Comparison of ENCODE assay signal across 22 cellular contexts in genomic region chr11:69792611-69793010, GRCh38. TPM values are rescaled to one million over a fixed set of nuclear protein-coding genes. Genes with fewer than 3 reads are reported as not detected.
DNase-seq lines count a peak whose midpoint lies in the region; ATAC-seq, FAIRE-seq and TF ChIP-seq lines count a peak whose summit lies in the region.
"Had no signal": no experiment of that assay in that cellular context is flagged by ENCODE, and none has a peak within 500 bp of the region (broad histone marks: within the 10 kb centered on the region; RNA-seq: fewer than 3 reads in every experiment).

No MANE protein-coding gene starts in this region.

- H2BK120ac ChIP-seq in H1 (replicated peaks; ENCODE audit: low read depth, low read length), result no peak overlapping the region

- TF ChIP-seq RAD21 in H1 (IDR thresholded peaks at IDR 0.05 in 1 of 2, conservative IDR thresholded peaks at IDR 0.05 in 1 of 2; ENCODE audit: low read depth in 2 of 2, low read length in 2 of 2), result no peak

- TF ChIP-seq POLR2A in H1 (IDR thresholded peaks at IDR 0.05; ENCODE audit: control extremely low read depth in 1 of 2, low read depth in 2 of 2, low read length in 2 of 2), result no peak
- no peak for TF ChIP-seq POLR2A in gastroesophageal sphincter (IDR thresholded peaks at IDR 0.05)

- H3K9me3 Mint-ChIP-seq in nephron progenitor cell, result peaks cover 3% of the 10 kb centered on the region
- no peaks in the 10 kb centered on the region for H3K9me3 Mint-ChIP-seq in activated naive CD4-positive, alpha-beta T cell treated with anti-CD3 and anti-CD28 coated beads, Interleukin-2, amount 10 ng/mL, durations not matched to agents 7 days and 5 days
- H3K9me3 Mint-ChIP-seq: CD4-positive, alpha-beta T cell; CD8-positive, alpha-beta T cell had no signal

- H3K4me1 Mint-ChIP-seq in nephron progenitor cell, result peaks cover 43% of the 10 kb centered on the region
- no peaks in the 10 kb centered on the region for H3K4me1 Mint-ChIP-seq in activated naive CD4-positive, alpha-beta T cell treated with anti-CD3 and anti-CD28 coated beads, Interleukin-2, amount 10 ng/mL, durations not matched to agents 7 days and 5 days

- H3K56ac ChIP-seq in H1 (replicated peaks; ENCODE audit: insufficient read length, low read depth, low read length), result no peak overlapping the region

- no peak overlapping the region for H3K4ac ChIP-seq in H1 (replicated peaks; ENCODE audit: insufficient read length, low read depth, low read length)

- H3K23me2 ChIP-seq in H1 (ENCODE audit: low read depth, low read length), result no peaks in the 10 kb centered on the region

- no peak overlapping the region for H3K4me3 Mint-ChIP-seq in nephron progenitor cell
- no peak overlapping the region for H3K4me3 Mint-ChIP-seq in activated naive CD4-positive, alpha-beta T cell treated with anti-CD3 and anti-CD28 coated beads, Interleukin-2, amount 10 ng/mL, durations not matched to agents 7 days and 5 days
- H3K4me3 Mint-ChIP-seq: CD4-positive, alpha-beta T cell; CD8-positive, alpha-beta T cell had no signal

- H3K4me3 ChIP-seq in BLaER1 treated with 17β-estradiol and CSF1 and Interleukin-3, amounts not matched to agents 10 nM and 100 nM, result no peak overlapping the region
- no peak overlapping the region for H3K4me3 ChIP-seq in H1 (ENCODE audit: extremely low read depth in 1 of 4, insufficient read depth in 2 of 4, low read depth in 3 of 4, low read length in 4 of 4)
- no peak overlapping the region for H3K4me3 ChIP-seq in gastroesophageal sphincter
- H3K4me3 ChIP-seq: A549, BLaER1 had no signal

- no peak overlapping the region for H4K91ac ChIP-seq in H1 (replicated peaks; ENCODE audit: insufficient read length, low read length)

- no peak overlapping the region for H3K27ac ChIP-seq in BLaER1 treated with 17β-estradiol and CSF1 and Interleukin-3, amounts not matched to agents 10 nM and 100 nM
- H3K27ac ChIP-seq in H1 (ENCODE audit: low read depth, low read length) (no peak overlapping the region), gastroesophageal sphincter (no peak overlapping the region)
- H3K27ac ChIP-seq: 22Rv1, A549, BLaER1, C4-2B had no signal

- no peaks in the 10 kb centered on the region for H3K27me3 ChIP-seq in BLaER1 treated with 17β-estradiol and CSF1 and Interleukin-3, amounts not matched to agents 10 nM and 100 nM
- no peaks in the 10 kb centered on the region for H3K27me3 ChIP-seq in H1 (replicated peaks in 1 of 4; ENCODE audit: control insufficient read depth in 3 of 4, extremely low read depth in 1 of 4, insufficient read depth in 3 of 4, low read length in 3 of 4)
- H3K27me3 ChIP-seq in gastroesophageal sphincter, result peaks cover 15% of the 10 kb centered on the region
- H3K27me3 ChIP-seq: BE2C, BLaER1 had no signal

- H2AFZ ChIP-seq in H1 (ENCODE audit: low read length), result no peak overlapping the region

- FAIRE-seq in H1 (lab: Jason Lieb, UNC), result no peak
- FAIRE-seq: A549, D721Med, G401.6, GM12891, GM19239 had no signal

- 0 out of 2 replicates have a peak overlapping the region, but pooled peaks have one; percentile 50 for H2BK12ac ChIP-seq in H1 (ENCODE audit: low read depth, low read length)

- H2BK15ac ChIP-seq in H1 (ENCODE audit: low read length), result peak overlapping the region; percentile 16; the same call in 1 of the 2 replicates

- no peak overlapping the region for H2BK5ac ChIP-seq in H1 (ENCODE audit: low read depth, low read length)

- 94% methylated on average over 10 of the region's 11 CpGs; no CpG with 5 or more reads in 1 of the 2 experiments for WGBS in H1 (ENCODE audit: extremely low coverage in 1 of 2, insufficient coverage in 1 of 2, insufficient read length in 1 of 2, insufficient replicate concordance in 2 of 2, low coverage in 1 of 2, low lambda C conversion rate in 2 of 2, missing lambda C conversion rate in 1 of 2), 2 experiments
- WGBS in gastroesophageal sphincter (ENCODE audit: low coverage in 1 of 2), 2 donors, result 47% methylated on average over 3 of the region's 11 CpGs; no CpG with 5 or more reads in 1 of the 2 donors

- H2AK5ac ChIP-seq in H1 (ENCODE audit: low read depth, low read length), result no peak overlapping the region; the same call in 1 of the 2 replicates

- H3K4me2 ChIP-seq in BLaER1 treated with 17β-estradiol and CSF1 and Interleukin-3, amounts not matched to agents 10 nM and 100 nM, result peak overlapping the region in 9 of 11 experiments; percentile 1 to 43 (median 29); a peak in 11 of 22 replicates
- no peak overlapping the region for H3K4me2 ChIP-seq in H1 (ENCODE audit: insufficient read depth in 1 of 2, low read depth in 2 of 2, low read length in 2 of 2)
- H3K4me2 ChIP-seq: A549, BLaER1 had no signal

- TF ChIP-seq CTCF in H1 (IDR thresholded peaks at IDR 0.05; ENCODE audit: control extremely low read depth in 1 of 3, insufficient read depth in 1 of 3, low read depth in 1 of 3, low read length in 3 of 3) (no peak), nephron progenitor cell (IDR thresholded peaks at IDR 0.05) (no peak), gastroesophageal sphincter (IDR thresholded peaks at IDR 0.05) (no peak)

- POLR2A ChIA-PET in H1 (lab: Charles Lee; ENCODE audit: partially characterized antibody), result no interaction called here

- no peak overlapping the region for H3K23ac ChIP-seq in H1 (ENCODE audit: insufficient read length)

- no peak overlapping the region for H3K9ac ChIP-seq in BLaER1 treated with 17β-estradiol and CSF1 and Interleukin-3, amounts not matched to agents 10 nM and 100 nM
- no peak overlapping the region for H3K9ac ChIP-seq in H1 (replicated peaks in 1 of 4; ENCODE audit: extremely low read depth in 1 of 4, low read depth in 3 of 4, low read length in 3 of 4)
- H3K9ac ChIP-seq: BLaER1 had no signal

- CTCF ChIA-PET in H1 (lab: Charles Lee; ENCODE audit: partially characterized antibody), result interaction anchor here (9.5 kb wide), 1 partner anchor 71 kb away, joined by 197 read pairs; no protein-coding TSS in a partner anchor
- CTCF ChIA-PET in activated naive CD4-positive, alpha-beta T cell treated with anti-CD3 and anti-CD28 coated beads, Interleukin-2, amount 10 ng/mL, durations not matched to agents 7 days and 5 days (lab: Charles Lee), result no interaction called here

- no peak for TF ChIP-seq EP300 in H1 (IDR thresholded peaks at IDR 0.05; ENCODE audit: borderline replicate concordance in 1 of 2, low read depth in 2 of 2, low read length in 2 of 2)
- no peak for TF ChIP-seq EP300 in gastroesophageal sphincter (IDR thresholded peaks at IDR 0.05)

- no peaks in the 10 kb centered on the region for H3K79me2 ChIP-seq in H1 (ENCODE audit: control insufficient read depth in 1 of 2, insufficient read depth in 2 of 2, low read length in 2 of 2)

- no peak overlapping the region for H3K14ac ChIP-seq in H1 (ENCODE audit: insufficient read length)

- no peaks in the 10 kb centered on the region for H3K36me3 ChIP-seq in BLaER1 treated with 17β-estradiol and CSF1 and Interleukin-3, amounts not matched to agents 10 nM and 100 nM
- H3K36me3 ChIP-seq in H1 (ENCODE audit: control insufficient read depth in 2 of 4, insufficient read depth in 4 of 4, low read length in 3 of 4), result no peaks in the 10 kb centered on the region
- H3K36me3 ChIP-seq in gastroesophageal sphincter, result no peaks in the 10 kb centered on the region
- H3K36me3 ChIP-seq: BE2C, BLaER1 had no signal

- no peaks in the 10 kb centered on the region for H3K79me1 ChIP-seq in H1 (ENCODE audit: low read depth, low read length)

- H3K36me3 Mint-ChIP-seq in nephron progenitor cell (ENCODE audit: low read depth), result no peaks in the 10 kb centered on the region
- no peaks in the 10 kb centered on the region for H3K36me3 Mint-ChIP-seq in activated naive CD4-positive, alpha-beta T cell treated with anti-CD3 and anti-CD28 coated beads, Interleukin-2, amount 10 ng/mL, durations not matched to agents 7 days and 5 days
- H3K36me3 Mint-ChIP-seq: CD8-positive, alpha-beta T cell had no signal

- ATAC-seq in gastroesophageal sphincter, result no peak
- no peak for ATAC-seq in HG03378 (IDR thresholded peaks at IDR 0.05; ENCODE audit: unreplicated experiment)
- ATAC-seq: A549; CD8-positive, alpha-beta T cell had no signal

- H2BK20ac ChIP-seq in H1 (ENCODE audit: low read length), result no peak overlapping the region

- H3K27ac Mint-ChIP-seq in nephron progenitor cell, result peak overlapping the region; percentile 48
- no peak overlapping the region for H3K27ac Mint-ChIP-seq in activated naive CD4-positive, alpha-beta T cell treated with anti-CD3 and anti-CD28 coated beads, Interleukin-2, amount 10 ng/mL, durations not matched to agents 7 days and 5 days
- H3K27ac Mint-ChIP-seq: CD4-positive, alpha-beta T cell; CD8-positive, alpha-beta T cell had no signal

- H4K20me1 ChIP-seq in BLaER1 treated with 17β-estradiol and CSF1 and Interleukin-3, amounts not matched to agents 10 nM and 100 nM, result peaks cover 0 to 9% (median 0%) of the 10 kb centered on the region in 11 experiments; a peak in 3 of 22 replicates
- H4K20me1 ChIP-seq in H1 (replicated peaks in 1 of 2; ENCODE audit: control insufficient read depth in 1 of 2, insufficient read depth in 2 of 2, low read length in 2 of 2), result no peaks in the 10 kb centered on the region
- H4K20me1 ChIP-seq: BLaER1 had no signal

- DNase-seq in H1 (ENCODE audit: low read depth in 1 of 2, low spot score in 2 of 2), result no peak
- DNase-seq in nephron progenitor cell, result peak; percentile 41
- no peak for DNase-seq in activated naive CD4-positive, alpha-beta T cell treated with anti-CD3 and anti-CD28 coated beads, Interleukin-2, amount 10 ng/mL, durations not matched to agents 7 days and 5 days
- DNase-seq: BE2C; Caco-2; Calu3; CD4-positive, alpha-beta T cell; CD8-positive, alpha-beta T cell; DMS79 treated with DMSO at 0.1 percent for 48 hours; GF-D8 had no signal

- no peaks in the 10 kb centered on the region for H3K9me3 ChIP-seq in BLaER1 treated with 17β-estradiol and CSF1 and Interleukin-3, amounts not matched to agents 10 nM and 100 nM (replicated peaks in 1 of 11)
- no peaks in the 10 kb centered on the region for H3K9me3 ChIP-seq in H1 (ENCODE audit: insufficient read depth in 2 of 2, low read depth in 1 of 2, low read length in 1 of 2)
- no peaks in the 10 kb centered on the region for H3K9me3 ChIP-seq in gastroesophageal sphincter
- H3K9me3 ChIP-seq: A549, BE2C, BLaER1, Caco-2 had no signal

- H3K27me3 Mint-ChIP-seq in nephron progenitor cell (ENCODE audit: low read depth, poor library complexity), result peaks cover 27% of the 10 kb centered on the region
- peaks cover 6% of the 10 kb centered on the region for H3K27me3 Mint-ChIP-seq in activated naive CD4-positive, alpha-beta T cell treated with anti-CD3 and anti-CD28 coated beads, Interleukin-2, amount 10 ng/mL, durations not matched to agents 7 days and 5 days
- H3K27me3 Mint-ChIP-seq: CD4-positive, alpha-beta T cell had no signal

- H4K5ac ChIP-seq in H1 (ENCODE audit: insufficient read length, low read depth, low read length), result no peak overlapping the region

- no peak overlapping the region for H3K18ac ChIP-seq in H1 (ENCODE audit: extremely low read depth, low read length)

- peaks cover 0 to 10% (median 8%) of the 10 kb centered on the region in 10 experiments; a peak in 12 of 20 replicates for H3K4me1 ChIP-seq in BLaER1 treated with 17β-estradiol and CSF1 and Interleukin-3, amounts not matched to agents 10 nM and 100 nM
- peaks cover 0 to 8% (median 1%) of the 10 kb centered on the region in 4 experiments; a peak in 2 of 7 replicates for H3K4me1 ChIP-seq in H1 (replicated peaks in 1 of 4; ENCODE audit: control insufficient read depth in 3 of 4, insufficient read depth in 4 of 4, low read length in 3 of 4)
- peaks cover 0 to 12% (median 0%) of the 10 kb centered on the region in 3 donors for H3K4me1 ChIP-seq in gastroesophageal sphincter
- H3K4me1 ChIP-seq: BE2C, Caco-2 had no signal

- no peak overlapping the region; the same call in 1 of the 2 replicates for H4K8ac ChIP-seq in H1 (ENCODE audit: extremely low read depth, insufficient read depth, low read length)

RNA-seq across cellular contexts. Expression of gene FGF4, which starts 17.5 kb away (rescaled TPM):
- 2.0 TPM in 2 replicates for total RNA-seq in H1 (2021; fragmentation: NEBNext Ultra II Directional; extraction: Animal tissue kit (Norgen Biotek cat#: 25700))
- polyA plus RNA-seq in H1 (2011; rRNA removed), result 0.57 and 1.3 TPM in 2 replicates
- 0.93 TPM for polyA plus RNA-seq in H1 (2011; cell fraction: cytosol; rRNA removed)
- 0.84 TPM for polyA plus RNA-seq in H1 (2011; cell fraction: nucleus; rRNA removed)
- 0.17 to 0.68 TPM (median 0.49 TPM) in 4 replicates for polyA plus RNA-seq in H1 (2012, experiment 1 of 2)
- polyA plus RNA-seq in H1 (2012, experiment 2 of 2), result 0.14 TPM
- polyA plus RNA-seq in H1 (2013, experiment 1 of 2), result 1.5 TPM
- polyA plus RNA-seq in H1 (2013, experiment 2 of 2), result 1.8 TPM
- 0.15 and 0.69 TPM in 2 replicates for polyA minus RNA-seq in H1 (2011; rRNA and poly(A)+ RNA removed)
- 2.5 TPM for polyA minus RNA-seq in H1 (2011; cell fraction: cytosol; rRNA and poly(A)+ RNA removed)
- polyA minus RNA-seq in H1 (2011; cell fraction: nucleus; rRNA and poly(A)+ RNA removed), result 2.4 TPM
- total RNA-seq in gastroesophageal sphincter, result not detected
- total RNA-seq: A172; Caco-2; Calu3; CD4-positive, alpha-beta T cell; CD8-positive, alpha-beta T cell had no signal
- polyA plus RNA-seq: A549 had no signal

RNA-seq across cellular contexts. Expression of gene FGF3, which starts 26.6 kb away (rescaled TPM):
- not detected in 2 replicates for total RNA-seq in H1 (2021; fragmentation: NEBNext Ultra II Directional; extraction: Animal tissue kit (Norgen Biotek cat#: 25700))
- polyA plus RNA-seq in H1 (2011; rRNA removed), result 0.19 TPM in 1 of 2 replicates, not detected in the other
- not detected for polyA plus RNA-seq in H1 (2011; cell fraction: cytosol; rRNA removed)
- not detected for polyA plus RNA-seq in H1 (2011; cell fraction: nucleus; rRNA removed)
- not detected in 4 replicates for polyA plus RNA-seq in H1 (2012, experiment 1 of 2)
- polyA plus RNA-seq in H1 (2012, experiment 2 of 2), result not detected
- 0.12 TPM for polyA plus RNA-seq in H1 (2013, experiment 1 of 2)
- polyA plus RNA-seq in H1 (2013, experiment 2 of 2), result 0.06 TPM
- polyA minus RNA-seq in H1 (2011; rRNA and poly(A)+ RNA removed), result not detected in 2 replicates
- not detected for polyA minus RNA-seq in H1 (2011; cell fraction: cytosol; rRNA and poly(A)+ RNA removed)
- not detected for polyA minus RNA-seq in H1 (2011; cell fraction: nucleus; rRNA and poly(A)+ RNA removed)
- total RNA-seq in gastroesophageal sphincter, result not detected
- total RNA-seq: A172; Caco-2; Calu3; CD4-positive, alpha-beta T cell; CD8-positive, alpha-beta T cell had no signal
- polyA plus RNA-seq: A549 had no signal

Comparison
In these comparisons a context has a peak if more than half of its experiments do, and no peak if none do; other contexts are left out.
1. H3K4me2 ChIP-seq: peak in BLaER1 treated with 17β-estradiol and CSF1 and Interleukin-3, amounts not matched to agents 10 nM and 100 nM (9 of 11); none in H1 (0 of 2).